Comparison of ENCODE assay signal across 30 cellular contexts in the genomic region with DNA sequence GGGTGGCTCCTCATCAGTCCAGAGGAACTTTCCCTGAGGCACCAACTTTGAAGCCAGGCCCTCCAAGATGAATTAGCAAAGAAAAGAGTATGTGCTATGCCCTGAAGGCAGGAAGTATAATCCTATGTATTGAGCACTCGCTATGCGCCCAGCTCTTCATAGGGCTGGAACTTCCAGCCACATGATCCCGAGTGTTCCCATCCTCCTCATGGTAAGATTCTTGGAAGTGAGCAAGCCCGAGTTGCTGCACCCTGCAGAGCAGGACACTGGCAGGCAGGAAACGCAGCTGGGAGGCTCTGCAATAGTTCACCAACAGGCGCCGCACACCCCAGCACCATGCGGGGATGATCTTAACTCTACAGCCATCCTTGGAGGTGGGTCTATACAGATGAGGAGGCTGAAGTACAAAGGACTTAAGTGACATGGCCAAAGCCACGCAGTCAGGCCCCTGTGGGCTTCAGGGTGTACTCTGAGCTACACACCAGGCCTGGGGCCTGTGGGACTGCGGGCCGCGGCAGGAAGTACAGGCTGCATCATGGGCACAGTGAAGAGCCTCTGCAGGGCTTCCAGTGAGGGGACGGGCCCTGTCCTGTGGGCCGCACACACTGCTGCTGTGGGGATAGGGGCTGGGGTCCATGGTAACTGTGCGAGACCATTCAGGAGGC. TPM values are rescaled to one million over a fixed set of nuclear protein-coding genes. Genes with fewer than 3 reads are reported as not detected.
DNase-seq lines count a peak whose midpoint lies in the region; ATAC-seq, FAIRE-seq and TF ChIP-seq lines count a peak whose summit lies in the region.
"Had no signal": no experiment of that assay in that cellular context is flagged by ENCODE, and none has a peak within 500 bp of the region (broad histone marks: within the 10 kb centered on the region; RNA-seq: fewer than 3 reads in every experiment).

No MANE protein-coding gene starts in this region.

- H3K4me1 ChIP-seq in astrocyte (ENCODE audit: insufficient read depth, low read length) (peaks cover 10% of the 10 kb centered on the region), mesenchymal stem cell (ENCODE audit: control insufficient read depth, insufficient read depth, low read depth, low read length) (peaks cover 19% of the 10 kb centered on the region)
- H3K4me1 ChIP-seq: ascending aorta, colonic mucosa, Peyer's patch, stomach had no signal

- H3K9me3 Mint-ChIP-seq in astrocyte (ENCODE audit: unreplicated experiment) = no peaks in the 10 kb centered on the region
- H3K9me3 Mint-ChIP-seq in type B pancreatic cell = no peaks in the 10 kb centered on the region
- H3K9me3 Mint-ChIP-seq: activated CD4-positive, alpha-beta T cell treated with anti-CD3 and anti-CD28 coated beads, Interleukin-2, amount 10 ng/mL, durations not matched to agents 24 days and 14 days; activated naive CD8-positive, alpha-beta T cell treated with anti-CD3 and anti-CD28 coated beads for 36 hours; activated T-helper 1 cell treated with anti-CD3 and anti-CD28 coated beads, Interleukin-12 subunit alpha, Interleukin-12 subunit beta, Interleukin-2, Interleukin-4 antibody, amounts not matched to agents 30 ng/mL and 10 ng/mL and 1 ng/mL, durations not matched to agents 14 hours and 24 hours and 36 hours; endodermal cell had no signal

- no peaks in the 10 kb centered on the region for H3K79me2 ChIP-seq in astrocyte (ENCODE audit: insufficient read depth, low read length)

- H2BK5ac ChIP-seq in mesenchymal stem cell (ENCODE audit: low read depth, low read length, poor library complexity, severe bottlenecking) = no peak overlapping the region

- WGBS in mesenchymal stem cell = 95% methylated on average over 15 of the region's 15 CpGs

- no peak overlapping the region for H4K8ac ChIP-seq in mesenchymal stem cell (ENCODE audit: low read length)

- no peak overlapping the region for H3K14ac ChIP-seq in mesenchymal stem cell (ENCODE audit: low read length in 2 of 2)

- H3K4me2 ChIP-seq in astrocyte (ENCODE audit: low read length) = peak overlapping the region; percentile 33
- no peak overlapping the region for H3K4me2 ChIP-seq in mesenchymal stem cell (ENCODE audit: low read length, poor library complexity, severe bottlenecking)

- H3K4ac ChIP-seq in mesenchymal stem cell (ENCODE audit: low read depth in 1 of 2, low read length in 2 of 2) = no peak overlapping the region

- no peak overlapping the region for H3K27ac ChIP-seq in astrocyte (ENCODE audit: low read depth, low read length)
- H3K27ac ChIP-seq in mesenchymal stem cell (ENCODE audit: low read length, poor library complexity, severe bottlenecking) = peak overlapping the region; percentile 86
- H3K27ac ChIP-seq: ascending aorta, colonic mucosa, Peyer's patch, stomach, tibial artery had no signal

- FAIRE-seq in astrocyte (lab: Jason Lieb, UNC) (no peak), D721Med (lab: Jason Lieb, UNC) (no peak)
- FAIRE-seq: GM18507, H1, HTR-8/SVneo, islet of Langerhans had no signal

- H3K36me3 ChIP-seq in astrocyte (ENCODE audit: insufficient read depth, low read length) (peaks cover 15% of the 10 kb centered on the region), mesenchymal stem cell (ENCODE audit: control insufficient read depth in 1 of 2, insufficient read depth in 2 of 2, low read depth in 1 of 2, low read length in 2 of 2) (peaks cover 75 to 83% of the 10 kb centered on the region in 2 experiments)
- H3K36me3 ChIP-seq: colonic mucosa had no signal

- H4K91ac ChIP-seq in mesenchymal stem cell (ENCODE audit: low read length) = no peak overlapping the region

- no peaks in the 10 kb centered on the region for H3K4me1 Mint-ChIP-seq in astrocyte (ENCODE audit: low read depth, unreplicated experiment)
- peaks cover 3% of the 10 kb centered on the region for H3K4me1 Mint-ChIP-seq in type B pancreatic cell (ENCODE audit: unreplicated experiment)
- H3K4me1 Mint-ChIP-seq: activated CD4-positive, alpha-beta T cell treated with anti-CD3 and anti-CD28 coated beads, Interleukin-2, amount 10 ng/mL, durations not matched to agents 24 days and 14 days; activated naive CD8-positive, alpha-beta T cell treated with anti-CD3 and anti-CD28 coated beads for 36 hours; endodermal cell had no signal

- H2AFZ ChIP-seq in astrocyte (ENCODE audit: low read depth, low read length) = no peak overlapping the region
- no peak overlapping the region for H2AFZ ChIP-seq in mesenchymal stem cell (ENCODE audit: low read depth, low read length)

- H3K79me1 ChIP-seq in mesenchymal stem cell (replicated peaks; ENCODE audit: low read length, poor library complexity, severe bottlenecking) = peaks cover 25% of the 10 kb centered on the region

- ATAC-seq in HG03571 (IDR thresholded peaks at IDR 0.05; ENCODE audit: unreplicated experiment) = no peak
- ATAC-seq in activated CD4-positive, CD25-positive, alpha-beta regulatory T cell treated with anti-CD3 and anti-CD28 coated beads, Interleukin-2, amount 50 U/mL, for 24 hours = no peak

- TF ChIP-seq CTCF in astrocyte (IDR thresholded peaks at IDR 0.05; ENCODE audit: insufficient read depth, low read depth, low read length) (no peak), type B pancreatic cell (conservative IDR thresholded peaks at IDR 0.05) (no peak), D721Med (IDR thresholded peaks at IDR 0.05; ENCODE audit: insufficient read depth, missing control alignments) (no peak)

- no peak overlapping the region for H3K23ac ChIP-seq in mesenchymal stem cell (ENCODE audit: low read length in 2 of 2)

- peak; percentile 43 for DNase-seq in activated effector memory CD4-positive, alpha-beta T cell treated with anti-CD3 and anti-CD28 coated beads, Interleukin-2, amount 50 U/mL, for 16 hours
- no peak for DNase-seq in activated effector memory CD4-positive, alpha-beta T cell treated with Interleukin-2 at 50 U/mL for 16 hours
- DNase-seq in astrocyte (ENCODE audit: low read depth) (no peak), mesenchymal stem cell (no peak), type B pancreatic cell (ENCODE audit: extremely low spot score, unreplicated experiment) (no peak), D721Med (ENCODE audit: insufficient read length, low spot score) (no peak)
- DNase-seq: 8988T; activated CD4-positive, alpha-beta T cell treated with anti-CD3 and anti-CD28 coated beads, Interleukin-2, amount 10 ng/mL, durations not matched to agents 24 days and 14 days; activated naive CD8-positive, alpha-beta T cell treated with anti-CD3 and anti-CD28 coated beads for 36 hours; AML-193; colonic mucosa; DMS53; endodermal cell; KG1; NCI-H1436; NCI-H2107; NCI-H510A; Peyer's patch; stomach; T-helper 2 cell; tibial artery had no signal

- H3K27me3 ChIP-seq in astrocyte (ENCODE audit: insufficient read depth, low read length) (no peaks in the 10 kb centered on the region), mesenchymal stem cell (ENCODE audit: control insufficient read depth in 1 of 2, insufficient read depth in 1 of 2, low read length in 2 of 2) (no peaks in the 10 kb centered on the region)
- H3K27me3 ChIP-seq: ascending aorta, colonic mucosa, Peyer's patch, stomach, tibial artery had no signal

- peaks cover 7% of the 10 kb centered on the region for H4K20me1 ChIP-seq in astrocyte (ENCODE audit: insufficient read depth, low read length)

- H2BK15ac ChIP-seq in mesenchymal stem cell (ENCODE audit: low read depth, poor library complexity, severe bottlenecking) = no peak overlapping the region

- H3K27me3 Mint-ChIP-seq in astrocyte (ENCODE audit: low read depth, unreplicated experiment) (no peaks in the 10 kb centered on the region), type B pancreatic cell (no peaks in the 10 kb centered on the region)
- H3K27me3 Mint-ChIP-seq: activated CD4-positive, alpha-beta T cell treated with anti-CD3 and anti-CD28 coated beads, Interleukin-2, amount 10 ng/mL, durations not matched to agents 24 days and 14 days; activated naive CD8-positive, alpha-beta T cell treated with anti-CD3 and anti-CD28 coated beads for 36 hours; progenitor cell of endocrine pancreas had no signal

- peak overlapping the region; percentile 46 for H2AK5ac ChIP-seq in mesenchymal stem cell (ENCODE audit: low read length, severe bottlenecking)

- H3K4me3 ChIP-seq in astrocyte (ENCODE audit: insufficient read depth, low read depth, low read length) = no peak overlapping the region
- no peak overlapping the region for H3K4me3 ChIP-seq in mesenchymal stem cell (ENCODE audit: insufficient read depth in 1 of 2, low read depth in 1 of 2, low read length in 2 of 2)
- H3K4me3 ChIP-seq: ascending aorta, colonic mucosa, Peyer's patch, stomach, tibial artery had no signal

- H3K9me3 ChIP-seq in astrocyte (ENCODE audit: insufficient read depth, low read depth, low read length) (no peaks in the 10 kb centered on the region), mesenchymal stem cell (ENCODE audit: control insufficient read depth, low read length) (no peaks in the 10 kb centered on the region)
- H3K9me3 ChIP-seq: ascending aorta, colonic mucosa, Peyer's patch, stomach, tibial artery had no signal

- no peak overlapping the region for H3K4me3 Mint-ChIP-seq in astrocyte (ENCODE audit: unreplicated experiment)
- no peak overlapping the region for H3K4me3 Mint-ChIP-seq in type B pancreatic cell
- H3K4me3 Mint-ChIP-seq: activated CD4-positive, alpha-beta T cell treated with anti-CD3 and anti-CD28 coated beads, Interleukin-2, amount 10 ng/mL, durations not matched to agents 24 days and 14 days; activated naive CD8-positive, alpha-beta T cell treated with anti-CD3 and anti-CD28 coated beads for 36 hours; activated T-helper 1 cell treated with anti-CD3 and anti-CD28 coated beads, Interleukin-12 subunit alpha, Interleukin-12 subunit beta, Interleukin-2, Interleukin-4 antibody, amounts not matched to agents 30 ng/mL and 10 ng/mL and 1 ng/mL, durations not matched to agents 14 hours and 24 hours and 36 hours; endodermal cell had no signal

- H3K27ac Mint-ChIP-seq in astrocyte (ENCODE audit: unreplicated experiment) (no peak overlapping the region), type B pancreatic cell (peak overlapping the region; percentile 34)
- H3K27ac Mint-ChIP-seq: activated CD4-positive, alpha-beta T cell treated with anti-CD3 and anti-CD28 coated beads, Interleukin-2, amount 10 ng/mL, durations not matched to agents 24 days and 14 days; activated naive CD8-positive, alpha-beta T cell treated with anti-CD3 and anti-CD28 coated beads for 36 hours; activated T-helper 1 cell treated with anti-CD3 and anti-CD28 coated beads, Interleukin-12 subunit alpha, Interleukin-12 subunit beta, Interleukin-2, Interleukin-4 antibody, amounts not matched to agents 30 ng/mL and 10 ng/mL and 1 ng/mL, durations not matched to agents 14 hours and 24 hours and 36 hours; endodermal cell; progenitor cell of endocrine pancreas had no signal

- H2BK120ac ChIP-seq in mesenchymal stem cell (ENCODE audit: low read depth, low read length) = no peak overlapping the region

- peaks cover 36% of the 10 kb centered on the region for H3K36me3 Mint-ChIP-seq in astrocyte (ENCODE audit: low read depth, unreplicated experiment)
- H3K36me3 Mint-ChIP-seq in type B pancreatic cell = peaks cover 27% of the 10 kb centered on the region

- H3K18ac ChIP-seq in mesenchymal stem cell (ENCODE audit: low read depth in 1 of 2, low read length in 2 of 2) = no peak overlapping the region

- H3K9ac ChIP-seq in astrocyte (ENCODE audit: low read length) = no peak overlapping the region
- H3K9ac ChIP-seq in mesenchymal stem cell (ENCODE audit: low read length) = no peak overlapping the region

- H2BK12ac ChIP-seq in mesenchymal stem cell (ENCODE audit: low read length in 2 of 2) = no peak overlapping the region

RNA-seq across cellular contexts. Expression of gene C19orf47, which starts 25.1 kb away (rescaled TPM):
- total RNA-seq in astrocyte (18.2 and 20.6 TPM in 2 replicates), type B pancreatic cell (ENCODE audit: low replicate concordance) (15.3 and 18.6 TPM in 2 replicates)
- polyA plus RNA-seq in mesenchymal stem cell (2013, experiment 1 of 2) = 12.7 TPM
- polyA plus RNA-seq in mesenchymal stem cell (2013, experiment 2 of 2) = 12.8 TPM

RNA-seq across cellular contexts. Expression of gene PLD3, which starts 25.4 kb away (rescaled TPM):
- total RNA-seq in astrocyte (728 and 882 TPM in 2 replicates), type B pancreatic cell (ENCODE audit: low replicate concordance) (234 and 244 TPM in 2 replicates)
- polyA plus RNA-seq in mesenchymal stem cell (2013, experiment 1 of 2) = 586 TPM
- polyA plus RNA-seq in mesenchymal stem cell (2013, experiment 2 of 2) = 580 TPM

RNA-seq across cellular contexts. Expression of gene AKT2, which starts 37.9 kb away (rescaled TPM):
- 125 and 127 TPM in 2 replicates for total RNA-seq in astrocyte
- 112 TPM for polyA plus RNA-seq in mesenchymal stem cell (2013, experiment 1 of 2)
- polyA plus RNA-seq in mesenchymal stem cell (2013, experiment 2 of 2) = 106 TPM
- total RNA-seq in type B pancreatic cell (ENCODE audit: low replicate concordance) = 138 and 149 TPM in 2 replicates
